In genomic region chr7:55444786-55445185, GRCh38 we compare ENCODE assay signal across 1 cellular context.
TF ChIP-seq lines count a peak whose summit lies in the region.

No MANE protein-coding gene starts in this region.

TF ChIP-seq in IMR-90, 13 proteins besides CTCF, POLR2A, EP300 and RAD21 (continued from another document):
- TF ChIP-seq, protein P1, sequence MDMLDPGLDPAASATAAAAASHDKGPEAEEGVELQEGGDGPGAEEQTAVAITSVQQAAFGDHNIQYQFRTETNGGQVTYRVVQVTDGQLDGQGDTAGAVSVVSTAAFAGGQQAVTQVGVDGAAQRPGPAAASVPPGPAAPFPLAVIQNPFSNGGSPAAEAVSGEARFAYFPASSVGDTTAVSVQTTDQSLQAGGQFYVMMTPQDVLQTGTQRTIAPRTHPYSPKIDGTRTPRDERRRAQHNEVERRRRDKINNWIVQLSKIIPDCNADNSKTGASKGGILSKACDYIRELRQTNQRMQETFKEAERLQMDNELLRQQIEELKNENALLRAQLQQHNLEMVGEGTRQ (IDR thresholded peaks at IDR 0.05; ENCODE audit: low read depth, low read length): no peak
- TF ChIP-seq NFE2L2 (IDR thresholded peaks at IDR 0.05; ENCODE audit: low read depth, low read length): no peak
- TF ChIP-seq MAFK (IDR thresholded peaks at IDR 0.05; ENCODE audit: low read depth, low read length): no peak
- TF ChIP-seq BHLHE40 (IDR thresholded peaks at IDR 0.05; ENCODE audit: low read depth, low read length): no peak
- TF ChIP-seq SMC3 (IDR thresholded peaks at IDR 0.05; ENCODE audit: low read depth, low read length): no peak
- TF ChIP-seq RCOR1 (IDR thresholded peaks at IDR 0.05; ENCODE audit: insufficient replicate concordance, low read length): no peak
- no peak for TF ChIP-seq RFX5 (IDR thresholded peaks at IDR 0.05; ENCODE audit: low read depth, low read length)
